Comparison of ENCODE assay signal across 17 cellular contexts in the genomic region with DNA sequence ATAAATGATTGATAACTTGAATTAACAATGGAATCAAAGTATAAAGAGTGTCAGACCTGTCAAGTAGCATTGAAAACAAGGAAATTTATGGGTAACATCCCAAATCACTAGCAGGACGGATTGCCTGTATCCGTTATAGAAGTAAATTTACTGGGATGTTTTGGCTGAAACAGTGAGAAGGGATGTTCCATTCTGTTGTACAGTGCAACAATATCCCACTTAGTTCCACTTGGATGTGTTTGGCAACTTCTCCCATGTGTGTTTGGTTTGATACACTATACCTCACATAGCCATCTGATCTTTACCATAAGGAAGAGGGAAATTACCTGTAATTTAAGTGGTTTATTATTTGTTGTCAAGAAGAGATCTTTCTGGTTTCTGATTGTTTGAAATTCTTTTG.
DNase-seq lines count a peak whose midpoint lies in the region; ATAC-seq and TF ChIP-seq lines count a peak whose summit lies in the region.
"Had no signal": no experiment of that assay in that cellular context is flagged by ENCODE, and none has a peak within 500 bp of the region (broad histone marks: within the 10 kb centered on the region; RNA-seq: fewer than 3 reads in every experiment).

No MANE protein-coding gene starts in this region.

- H3K9me3 ChIP-seq in left ventricle myocardium inferior (replicated peaks) = peaks cover 34% of the 10 kb centered on the region

- intact Hi-C loops in left ventricle myocardium inferior (cut with micrococcal nuclease) = no loop called here

- no peaks in the 10 kb centered on the region for H3K36me3 ChIP-seq in left ventricle myocardium inferior

- TF ChIP-seq CTCF in left ventricle myocardium inferior (IDR thresholded peaks at IDR 0.05; ENCODE audit: borderline replicate concordance) = no peak

- no peaks in the 10 kb centered on the region for H3K27me3 Mint-ChIP-seq in natural killer cell treated with Interleukin-12 subunit alpha and Interleukin-12 subunit beta and Interleukin-15 and Interleukin-18, amount 100 ng/mL, for 72 hours
- H3K27me3 Mint-ChIP-seq in activated CD4-positive, alpha-beta T cell treated with anti-CD3 and anti-CD28 coated beads, Interleukin-2, amount 10 ng/mL, durations not matched to agents 7 days and 5 days = no peaks in the 10 kb centered on the region
- H3K27me3 Mint-ChIP-seq: CD4-positive, alpha-beta memory T cell; T-helper 17 cell had no signal

- POLR2A ChIA-PET in activated CD4-positive, alpha-beta T cell treated with anti-CD3 and anti-CD28 coated beads, Interleukin-2, amount 10 ng/mL, durations not matched to agents 7 days and 5 days (lab: Charles Lee) = no interaction called here

- no peak overlapping the region for H3K4me3 ChIP-seq in left ventricle myocardium inferior

- no peaks in the 10 kb centered on the region for H3K27me3 ChIP-seq in left ventricle myocardium inferior (ENCODE audit: low read depth)

- no peaks in the 10 kb centered on the region for H3K4me1 Mint-ChIP-seq in natural killer cell treated with Interleukin-12 subunit alpha and Interleukin-12 subunit beta and Interleukin-15 and Interleukin-18, amount 100 ng/mL, for 72 hours (ENCODE audit: low read depth in 2 of 2)
- H3K4me1 Mint-ChIP-seq in activated CD4-positive, alpha-beta T cell treated with anti-CD3 and anti-CD28 coated beads, Interleukin-2, amount 10 ng/mL, durations not matched to agents 7 days and 5 days = no peaks in the 10 kb centered on the region
- H3K4me1 Mint-ChIP-seq: CD4-positive, alpha-beta memory T cell; T-helper 17 cell had no signal

- CTCF ChIA-PET in activated CD4-positive, alpha-beta T cell treated with anti-CD3 and anti-CD28 coated beads, Interleukin-2, amount 10 ng/mL, durations not matched to agents 7 days and 5 days (lab: Charles Lee) = no interaction called here

- no peaks in the 10 kb centered on the region for H3K4me1 ChIP-seq in left ventricle myocardium inferior

- no peak overlapping the region for H3K27ac Mint-ChIP-seq in natural killer cell treated with Interleukin-12 subunit alpha and Interleukin-12 subunit beta and Interleukin-15 and Interleukin-18, amount 100 ng/mL, for 72 hours
- no peak overlapping the region for H3K27ac Mint-ChIP-seq in activated CD4-positive, alpha-beta T cell treated with anti-CD3 and anti-CD28 coated beads, Interleukin-2, amount 10 ng/mL, durations not matched to agents 7 days and 5 days
- H3K27ac Mint-ChIP-seq: CD4-positive, alpha-beta memory T cell; HFFc6; T-helper 17 cell had no signal

- peaks cover 26% of the 10 kb centered on the region for H3K9me3 Mint-ChIP-seq in natural killer cell treated with Interleukin-12 subunit alpha and Interleukin-12 subunit beta and Interleukin-15 and Interleukin-18, amount 100 ng/mL, for 72 hours
- H3K9me3 Mint-ChIP-seq in activated CD4-positive, alpha-beta T cell treated with anti-CD3 and anti-CD28 coated beads, Interleukin-2, amount 10 ng/mL, durations not matched to agents 7 days and 5 days = no peaks in the 10 kb centered on the region

- H3K36me3 Mint-ChIP-seq in natural killer cell treated with Interleukin-12 subunit alpha and Interleukin-12 subunit beta and Interleukin-15 and Interleukin-18, amount 100 ng/mL, for 72 hours = no peaks in the 10 kb centered on the region
- no peaks in the 10 kb centered on the region for H3K36me3 Mint-ChIP-seq in activated CD4-positive, alpha-beta T cell treated with anti-CD3 and anti-CD28 coated beads, Interleukin-2, amount 10 ng/mL, durations not matched to agents 7 days and 5 days (ENCODE audit: low read depth)
- H3K36me3 Mint-ChIP-seq: CD4-positive, alpha-beta memory T cell had no signal

- no peak for ATAC-seq in natural killer cell treated with Interleukin-12 subunit alpha and Interleukin-12 subunit beta and Interleukin-15 and Interleukin-18, amount 100 ng/mL, for 72 hours
- ATAC-seq: T-helper 17 cell had no signal

- no peak overlapping the region for H3K4me3 Mint-ChIP-seq in natural killer cell treated with Interleukin-12 subunit alpha and Interleukin-12 subunit beta and Interleukin-15 and Interleukin-18, amount 100 ng/mL, for 72 hours
- no peak overlapping the region for H3K4me3 Mint-ChIP-seq in activated CD4-positive, alpha-beta T cell treated with anti-CD3 and anti-CD28 coated beads, Interleukin-2, amount 10 ng/mL, durations not matched to agents 7 days and 5 days
- H3K4me3 Mint-ChIP-seq: CD4-positive, alpha-beta memory T cell; HFFc6; T-helper 17 cell had no signal

- DNase-seq in NCI-H510A treated with DMSO at 0.1 percent for 48 hours (lab: John Stamatoyannopoulos, UW) (peak; percentile 67), NCI-H510A (lab: John Stamatoyannopoulos, UW) (no peak), NCI-H2081 (lab: John Stamatoyannopoulos, UW) (peak; percentile 3 to 69), NCI-H748 treated with DMSO at 0.1 percent for 48 hours (lab: John Stamatoyannopoulos, UW) (peak; percentile 39), left ventricle myocardium inferior (no peak)
- DNase-seq in natural killer cell treated with Interleukin-12 subunit alpha and Interleukin-12 subunit beta and Interleukin-15 and Interleukin-18, amount 100 ng/mL, for 72 hours (ENCODE audit: low spot score) = no peak
- no peak for DNase-seq in activated CD4-positive, alpha-beta T cell treated with anti-CD3 and anti-CD28 coated beads, Interleukin-2, amount 10 ng/mL, durations not matched to agents 7 days and 5 days
- DNase-seq in effector CD8-positive, alpha-beta T cell (lab: John Stamatoyannopoulos, UW) = no peak
- DNase-seq: CD4-positive, alpha-beta memory T cell; HFFc6; IMR-90; Karpas-422; MM.1S; NCI-H1417 treated with DMSO at 0.1 percent for 48 hours; NCI-H526; T-helper 17 cell had no signal

- no peak overlapping the region for H3K27ac ChIP-seq in left ventricle myocardium inferior (replicated peaks)
- H3K27ac ChIP-seq: RWPE1 had no signal

Comparison
In these comparisons a context has a peak if more than half of its experiments do, and no peak if none do; other contexts are left out.
1. DNase-seq: peak in NCI-H510A treated with DMSO at 0.1 percent for 48 hours (single experiment), NCI-H2081 (2 of 2) and NCI-H748 treated with DMSO at 0.1 percent for 48 hours (single experiment); none in NCI-H510A (single experiment), natural killer cell treated with Interleukin-12 subunit alpha and Interleukin-12 subunit beta and Interleukin-15 and Interleukin-18, amount 100 ng/mL, for 72 hours (single experiment), left ventricle myocardium inferior (single experiment), activated CD4-positive, alpha-beta T cell treated with anti-CD3 and anti-CD28 coated beads, Interleukin-2, amount 10 ng/mL, durations not matched to agents 7 days and 5 days (single experiment) and effector CD8-positive, alpha-beta T cell (single experiment).